ENCODE assay signal across 1 cellular context in the genomic region with DNA sequence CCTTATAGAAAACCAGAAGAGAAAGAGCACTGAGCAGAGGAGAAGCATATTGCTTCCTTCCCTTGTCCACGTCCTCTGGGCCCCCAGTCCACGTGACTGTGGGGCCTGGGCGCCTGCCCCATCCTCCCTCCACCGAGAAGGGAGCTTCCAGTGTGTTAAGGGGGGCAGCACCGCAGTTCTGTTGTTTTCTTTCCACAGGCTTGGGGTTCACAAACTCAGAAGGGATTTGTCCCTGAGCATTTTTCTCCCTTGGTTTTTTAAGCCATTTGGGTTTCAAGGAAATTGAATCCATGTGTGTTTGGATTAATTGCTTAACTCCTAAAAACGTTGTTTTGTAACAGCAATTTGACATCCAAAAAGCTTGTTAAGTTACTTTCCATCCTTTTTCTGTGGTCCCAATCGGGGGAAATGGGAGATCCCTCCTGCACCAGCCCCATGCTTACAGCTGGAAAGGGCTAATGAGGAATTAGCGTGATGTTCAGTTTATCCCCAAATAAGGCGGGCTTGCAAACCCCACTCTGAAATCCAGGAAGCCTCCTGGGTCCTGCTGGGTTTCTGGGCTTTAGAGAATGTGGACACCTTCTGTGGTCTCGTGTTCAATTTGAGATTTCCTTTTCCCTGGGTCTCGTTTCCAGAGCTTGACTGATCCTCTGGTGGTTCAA.
TF ChIP-seq lines count a peak whose summit lies in the region.

No MANE protein-coding gene starts in this region.

TF ChIP-seq in GM23338, 12 proteins besides CTCF, POLR2A, EP300 and RAD21 (continued from another document):
- TF ChIP-seq, protein P1, sequence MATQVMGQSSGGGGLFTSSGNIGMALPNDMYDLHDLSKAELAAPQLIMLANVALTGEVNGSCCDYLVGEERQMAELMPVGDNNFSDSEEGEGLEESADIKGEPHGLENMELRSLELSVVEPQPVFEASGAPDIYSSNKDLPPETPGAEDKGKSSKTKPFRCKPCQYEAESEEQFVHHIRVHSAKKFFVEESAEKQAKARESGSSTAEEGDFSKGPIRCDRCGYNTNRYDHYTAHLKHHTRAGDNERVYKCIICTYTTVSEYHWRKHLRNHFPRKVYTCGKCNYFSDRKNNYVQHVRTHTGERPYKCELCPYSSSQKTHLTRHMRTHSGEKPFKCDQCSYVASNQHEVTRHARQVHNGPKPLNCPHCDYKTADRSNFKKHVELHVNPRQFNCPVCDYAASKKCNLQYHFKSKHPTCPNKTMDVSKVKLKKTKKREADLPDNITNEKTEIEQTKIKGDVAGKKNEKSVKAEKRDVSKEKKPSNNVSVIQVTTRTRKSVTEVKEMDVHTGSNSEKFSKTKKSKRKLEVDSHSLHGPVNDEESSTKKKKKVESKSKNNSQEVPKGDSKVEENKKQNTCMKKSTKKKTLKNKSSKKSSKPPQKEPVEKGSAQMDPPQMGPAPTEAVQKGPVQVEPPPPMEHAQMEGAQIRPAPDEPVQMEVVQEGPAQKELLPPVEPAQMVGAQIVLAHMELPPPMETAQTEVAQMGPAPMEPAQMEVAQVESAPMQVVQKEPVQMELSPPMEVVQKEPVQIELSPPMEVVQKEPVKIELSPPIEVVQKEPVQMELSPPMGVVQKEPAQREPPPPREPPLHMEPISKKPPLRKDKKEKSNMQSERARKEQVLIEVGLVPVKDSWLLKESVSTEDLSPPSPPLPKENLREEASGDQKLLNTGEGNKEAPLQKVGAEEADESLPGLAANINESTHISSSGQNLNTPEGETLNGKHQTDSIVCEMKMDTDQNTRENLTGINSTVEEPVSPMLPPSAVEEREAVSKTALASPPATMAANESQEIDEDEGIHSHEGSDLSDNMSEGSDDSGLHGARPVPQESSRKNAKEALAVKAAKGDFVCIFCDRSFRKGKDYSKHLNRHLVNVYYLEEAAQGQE (IDR thresholded peaks at IDR 0.05; ENCODE audit: unreplicated experiment), result no peak
- TF ChIP-seq NANOG (IDR thresholded peaks at IDR 0.05; ENCODE audit: borderline replicate concordance) (no peak), EZH2phosphoT487 (IDR thresholded peaks at IDR 0.05; ENCODE audit: unreplicated experiment) (no peak), POLR2AphosphoS5 (IDR thresholded peaks at IDR 0.05; ENCODE audit: low read depth) (no peak), CREB1 (CRISPR knock-in tag; IDR thresholded peaks at IDR 0.05; ENCODE audit: low read depth) (no peak), ZNF331 (CRISPR knock-in tag; IDR thresholded peaks at IDR 0.05; ENCODE audit: low read depth) (no peak), JUNB (IDR thresholded peaks at IDR 0.05; ENCODE audit: unreplicated experiment) (no peak), ZNF114 (CRISPR knock-in tag; IDR thresholded peaks at IDR 0.05) (no peak)
- TF ChIP-seq, protein P2, sequence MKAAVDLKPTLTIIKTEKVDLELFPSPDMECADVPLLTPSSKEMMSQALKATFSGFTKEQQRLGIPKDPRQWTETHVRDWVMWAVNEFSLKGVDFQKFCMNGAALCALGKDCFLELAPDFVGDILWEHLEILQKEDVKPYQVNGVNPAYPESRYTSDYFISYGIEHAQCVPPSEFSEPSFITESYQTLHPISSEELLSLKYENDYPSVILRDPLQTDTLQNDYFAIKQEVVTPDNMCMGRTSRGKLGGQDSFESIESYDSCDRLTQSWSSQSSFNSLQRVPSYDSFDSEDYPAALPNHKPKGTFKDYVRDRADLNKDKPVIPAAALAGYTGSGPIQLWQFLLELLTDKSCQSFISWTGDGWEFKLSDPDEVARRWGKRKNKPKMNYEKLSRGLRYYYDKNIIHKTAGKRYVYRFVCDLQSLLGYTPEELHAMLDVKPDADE (IDR thresholded peaks at IDR 0.05), result no peak
- TF ChIP-seq, protein P3, sequence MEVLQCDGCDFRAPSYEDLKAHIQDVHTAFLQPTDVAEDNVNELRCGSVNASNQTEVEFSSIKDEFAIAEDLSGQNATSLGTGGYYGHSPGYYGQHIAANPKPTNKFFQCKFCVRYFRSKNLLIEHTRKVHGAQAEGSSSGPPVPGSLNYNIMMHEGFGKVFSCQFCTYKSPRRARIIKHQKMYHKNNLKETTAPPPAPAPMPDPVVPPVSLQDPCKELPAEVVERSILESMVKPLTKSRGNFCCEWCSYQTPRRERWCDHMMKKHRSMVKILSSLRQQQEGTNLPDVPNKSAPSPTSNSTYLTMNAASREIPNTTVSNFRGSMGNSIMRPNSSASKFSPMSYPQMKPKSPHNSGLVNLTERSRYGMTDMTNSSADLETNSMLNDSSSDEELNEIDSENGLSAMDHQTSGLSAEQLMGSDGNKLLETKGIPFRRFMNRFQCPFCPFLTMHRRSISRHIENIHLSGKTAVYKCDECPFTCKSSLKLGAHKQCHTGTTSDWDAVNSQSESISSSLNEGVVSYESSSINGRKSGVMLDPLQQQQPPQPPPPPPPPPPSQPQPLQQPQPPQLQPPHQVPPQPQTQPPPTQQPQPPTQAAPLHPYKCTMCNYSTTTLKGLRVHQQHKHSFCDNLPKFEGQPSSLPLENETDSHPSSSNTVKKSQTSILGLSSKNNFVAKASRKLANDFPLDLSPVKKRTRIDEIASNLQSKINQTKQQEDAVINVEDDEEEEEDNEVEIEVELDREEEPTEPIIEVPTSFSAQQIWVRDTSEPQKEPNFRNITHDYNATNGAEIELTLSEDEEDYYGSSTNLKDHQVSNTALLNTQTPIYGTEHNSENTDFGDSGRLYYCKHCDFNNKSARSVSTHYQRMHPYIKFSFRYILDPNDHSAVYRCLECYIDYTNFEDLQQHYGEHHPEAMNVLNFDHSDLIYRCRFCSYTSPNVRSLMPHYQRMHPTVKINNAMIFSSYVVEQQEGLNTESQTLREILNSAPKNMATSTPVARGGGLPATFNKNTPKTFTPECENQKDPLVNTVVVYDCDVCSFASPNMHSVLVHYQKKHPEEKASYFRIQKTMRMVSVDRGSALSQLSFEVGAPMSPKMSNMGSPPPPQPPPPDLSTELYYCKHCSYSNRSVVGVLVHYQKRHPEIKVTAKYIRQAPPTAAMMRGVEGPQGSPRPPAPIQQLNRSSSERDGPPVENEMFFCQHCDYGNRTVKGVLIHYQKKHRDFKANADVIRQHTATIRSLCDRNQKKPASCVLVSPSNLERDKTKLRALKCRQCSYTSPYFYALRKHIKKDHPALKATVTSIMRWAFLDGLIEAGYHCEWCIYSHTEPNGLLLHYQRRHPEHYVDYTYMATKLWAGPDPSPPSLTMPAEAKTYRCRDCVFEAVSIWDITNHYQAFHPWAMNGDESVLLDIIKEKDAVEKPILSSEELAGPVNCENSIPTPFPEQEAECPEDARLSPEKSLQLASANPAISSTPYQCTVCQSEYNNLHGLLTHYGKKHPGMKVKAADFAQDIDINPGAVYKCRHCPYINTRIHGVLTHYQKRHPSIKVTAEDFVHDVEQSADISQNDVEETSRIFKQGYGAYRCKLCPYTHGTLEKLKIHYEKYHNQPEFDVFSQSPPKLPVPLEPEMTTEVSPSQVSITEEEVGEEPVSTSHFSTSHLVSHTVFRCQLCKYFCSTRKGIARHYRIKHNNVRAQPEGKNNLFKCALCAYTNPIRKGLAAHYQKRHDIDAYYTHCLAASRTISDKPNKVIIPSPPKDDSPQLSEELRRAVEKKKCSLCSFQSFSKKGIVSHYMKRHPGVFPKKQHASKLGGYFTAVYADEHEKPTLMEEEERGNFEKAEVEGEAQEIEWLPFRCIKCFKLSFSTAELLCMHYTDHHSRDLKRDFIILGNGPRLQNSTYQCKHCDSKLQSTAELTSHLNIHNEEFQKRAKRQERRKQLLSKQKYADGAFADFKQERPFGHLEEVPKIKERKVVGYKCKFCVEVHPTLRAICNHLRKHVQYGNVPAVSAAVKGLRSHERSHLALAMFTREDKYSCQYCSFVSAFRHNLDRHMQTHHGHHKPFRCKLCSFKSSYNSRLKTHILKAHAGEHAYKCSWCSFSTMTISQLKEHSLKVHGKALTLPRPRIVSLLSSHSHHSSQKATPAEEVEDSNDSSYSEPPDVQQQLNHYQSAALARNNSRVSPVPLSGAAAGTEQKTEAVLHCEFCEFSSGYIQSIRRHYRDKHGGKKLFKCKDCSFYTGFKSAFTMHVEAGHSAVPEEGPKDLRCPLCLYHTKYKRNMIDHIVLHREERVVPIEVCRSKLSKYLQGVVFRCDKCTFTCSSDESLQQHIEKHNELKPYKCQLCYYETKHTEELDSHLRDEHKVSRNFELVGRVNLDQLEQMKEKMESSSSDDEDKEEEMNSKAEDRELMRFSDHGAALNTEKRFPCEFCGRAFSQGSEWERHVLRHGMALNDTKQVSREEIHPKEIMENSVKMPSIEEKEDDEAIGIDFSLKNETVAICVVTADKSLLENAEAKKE (CRISPR knock-in tag; IDR thresholded peaks at IDR 0.05), result no peak
